In the genomic region with DNA sequence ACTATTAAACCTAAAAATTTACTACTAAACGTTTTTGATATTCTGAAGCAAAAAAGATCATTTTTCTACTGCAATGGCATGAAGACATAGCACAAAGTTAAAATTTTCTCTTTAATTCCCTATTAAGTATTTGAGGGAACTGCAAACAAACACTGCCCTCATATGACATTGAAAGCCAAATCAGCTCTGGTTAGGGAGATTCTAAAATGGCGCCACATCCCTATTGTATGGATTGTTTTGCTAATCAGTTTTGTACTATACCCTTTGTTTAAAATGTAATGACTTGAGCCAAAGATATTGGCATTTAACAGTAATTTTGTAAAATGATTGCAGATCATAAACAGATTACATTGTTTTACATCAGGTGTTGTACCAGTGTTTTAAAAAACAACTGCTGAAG, we compare ENCODE assay signal across 16 cellular contexts.
DNase-seq lines count a peak whose midpoint lies in the region; ATAC-seq, FAIRE-seq and TF ChIP-seq lines count a peak whose summit lies in the region.
"Had no signal": no experiment of that assay in that cellular context is flagged by ENCODE, and none has a peak within 500 bp of the region (broad histone marks: within the 10 kb centered on the region; RNA-seq: fewer than 3 reads in every experiment).

No MANE protein-coding gene starts in this region.

- no peaks in the 10 kb centered on the region for H3K9me2 ChIP-seq in PC-3 (replicated peaks; ENCODE audit: low read length)

- H3K9ac ChIP-seq in HUES48 (ENCODE audit: low read depth, low read length) (peak overlapping the region; percentile 59), neural progenitor cell (no peak overlapping the region), PC-3 (ENCODE audit: low read length) (no peak overlapping the region)

- CTCF ChIA-PET in WTC11 (lab: Charles Lee) (interaction anchor here (0.7 to 1.4 kb wide), 2 partner anchors 13 to 560 kb away, joined by 3 read pairs; no protein-coding TSS in a partner anchor), HEK293T (lab: Yijun Ruan, JAX) (no interaction called here), PC-3 (lab: Charles Lee) (no interaction called here)

- ATAC-seq in WTC11 (no peak), PC-3 (no peak)
- ATAC-seq: A549, Right ventricle myocardium inferior, T-cell had no signal

- no peak overlapping the region for H3K4me2 ChIP-seq in neural progenitor cell
- H3K4me2 ChIP-seq in PC-3 (ENCODE audit: low read length), result no peak overlapping the region
- H3K4me2 ChIP-seq: A549 had no signal

- no peaks in the 10 kb centered on the region for H3K9me3 Mint-ChIP-seq in WTC11
- H3K9me3 Mint-ChIP-seq in neural progenitor cell, result no peaks in the 10 kb centered on the region
- H3K9me3 Mint-ChIP-seq: T-cell had no signal

- intact Hi-C loops in PC-3 (cut with micrococcal nuclease), result no loop called here

- H3K4me3 ChIP-seq in GM06990 (replicated peaks; ENCODE audit: low read depth, low read length) (peak overlapping the region; percentile 59), HUES48 (ENCODE audit: low read depth, low read length) (peak overlapping the region; percentile 38), neural progenitor cell (no peak overlapping the region), PC-3 (ENCODE audit: low read length) (no peak overlapping the region)
- H3K4me3 ChIP-seq: A549 had no signal

- H3K79me2 ChIP-seq in neural progenitor cell (ENCODE audit: low read depth), result no peaks in the 10 kb centered on the region
- no peaks in the 10 kb centered on the region for H3K79me2 ChIP-seq in PC-3 (ENCODE audit: low read length)

- no peaks in the 10 kb centered on the region for H3K27me3 Mint-ChIP-seq in WTC11 (ENCODE audit: low read depth)
- H3K27me3 Mint-ChIP-seq in neural progenitor cell (ENCODE audit: insufficient read depth, low read depth), result peaks cover 2% of the 10 kb centered on the region

- H3K27ac ChIP-seq in HUES48 (ENCODE audit: low read depth, low read length) (peak overlapping the region; percentile 98), neural progenitor cell (no peak overlapping the region), PC-3 (ENCODE audit: low read length) (no peak overlapping the region)
- H3K27ac ChIP-seq: A549 had no signal

- TF ChIP-seq POLR2A in H54 (IDR thresholded peaks at IDR 0.05; ENCODE audit: low read depth, low read length), result no peak

- H3K27ac Mint-ChIP-seq in WTC11, result peak overlapping the region; percentile 99
- no peak overlapping the region for H3K27ac Mint-ChIP-seq in neural progenitor cell

- H3K4me1 Mint-ChIP-seq in WTC11 (peaks cover 84% of the 10 kb centered on the region), neural progenitor cell (peaks cover 8% of the 10 kb centered on the region)

- H3K9me3 ChIP-seq in HUES48 (ENCODE audit: control insufficient read depth, insufficient read depth, low read length), result no peaks in the 10 kb centered on the region
- H3K9me3 ChIP-seq in neural progenitor cell (ENCODE audit: low read depth), result no peaks in the 10 kb centered on the region
- no peaks in the 10 kb centered on the region for H3K9me3 ChIP-seq in PC-3 (ENCODE audit: low read length)
- H3K9me3 ChIP-seq: A549 had no signal

- H2AFZ ChIP-seq in neural progenitor cell (replicated peaks) (peak overlapping the region; percentile 98), PC-3 (ENCODE audit: low read length) (no peak overlapping the region)

- POLR2A ChIA-PET in WTC11 (lab: Charles Lee), result interaction anchor here (1.3 kb wide), 1 partner anchor 56 kb away, joined by 4 read pairs; no protein-coding TSS in a partner anchor
- POLR2A ChIA-PET in HEK293T (lab: Yijun Ruan, JAX), result no interaction called here
- POLR2A ChIA-PET in PC-3 (lab: Charles Lee; ENCODE audit: unreplicated experiment), result no interaction called here

- H3K27me3 ChIP-seq in GM06990 (replicated peaks; ENCODE audit: control insufficient read depth, insufficient read depth, low read length) (no peaks in the 10 kb centered on the region), HUES48 (ENCODE audit: control insufficient read depth, insufficient read depth, low read length) (no peaks in the 10 kb centered on the region), neural progenitor cell (no peaks in the 10 kb centered on the region), PC-3 (ENCODE audit: low read length) (peaks cover 96% of the 10 kb centered on the region)

- H3F3A ChIP-seq in neural progenitor cell (ENCODE audit: low read depth) (no peaks in the 10 kb centered on the region), PC-3 (ENCODE audit: low read length, unreplicated experiment) (no peaks in the 10 kb centered on the region)

- H3K36me3 ChIP-seq in GM06990 (ENCODE audit: control insufficient read depth, insufficient read depth, low read length) (peaks cover 1% of the 10 kb centered on the region; the same call in 1 of the 2 replicates), HUES48 (ENCODE audit: control insufficient read depth, insufficient read depth, low read length) (peaks cover 78% of the 10 kb centered on the region), neural progenitor cell (no peaks in the 10 kb centered on the region), PC-3 (ENCODE audit: low read depth, low read length) (no peaks in the 10 kb centered on the region)

- peak; percentile 25 for DNase-seq in GM06990 (ENCODE audit: extremely low read depth, insufficient read length)
- no peak for DNase-seq in WTC11 (ENCODE audit: low spot score)
- DNase-seq in neural progenitor cell (ENCODE audit: low spot score), result no peak
- DNase-seq in H54 (ENCODE audit: insufficient read length, low spot score), result no peak
- DNase-seq in cerebellar cortex (ENCODE audit: low spot score), result no peak
- no peak for DNase-seq in HEK293T (ENCODE audit: extremely low spot score)
- DNase-seq in PC-3, result no peak
- DNase-seq: Calu3, DMS79 treated with DMSO at 0.1 percent for 48 hours, NCI-H1092, NCI-H345, NCI-H69, T-cell had no signal

- H3K4me1 ChIP-seq in HUES48 (ENCODE audit: control insufficient read depth, insufficient read depth, low read length), result peaks cover 66% of the 10 kb centered on the region
- peaks cover 22% of the 10 kb centered on the region for H3K4me1 ChIP-seq in neural progenitor cell
- no peaks in the 10 kb centered on the region for H3K4me1 ChIP-seq in PC-3 (ENCODE audit: insufficient read depth, low read length)
- H3K4me1 ChIP-seq: A549 had no signal

- no peak for TF ChIP-seq CTCF in GM06990 (IDR thresholded peaks at IDR 0.05; ENCODE audit: insufficient read depth, low read length, poor library complexity, severe bottlenecking)
- TF ChIP-seq CTCF in WTC11 (IDR thresholded peaks at IDR 0.05), result no peak
- TF ChIP-seq CTCF in neural progenitor cell (IDR thresholded peaks at IDR 0.05), result no peak
- TF ChIP-seq CTCF in PC-3 (conservative IDR thresholded peaks at IDR 0.05; ENCODE audit: low read depth, low read length), result no peak

- BruUV-seq in PC-3 (replicated peaks; lab: Mats Ljungman, UMichigan), result no TSS peak

- H3K36me3 Mint-ChIP-seq in WTC11 (peaks cover 54% of the 10 kb centered on the region), neural progenitor cell (no peaks in the 10 kb centered on the region)
- H3K36me3 Mint-ChIP-seq: T-cell had no signal

- FAIRE-seq in H54 (lab: Jason Lieb, UNC), result no peak
- FAIRE-seq: A549 had no signal

- H3K4me3 Mint-ChIP-seq in WTC11 (peak overlapping the region; percentile 51), neural progenitor cell (no peak overlapping the region)

- H4K20me1 ChIP-seq in neural progenitor cell (ENCODE audit: low read depth) (no peaks in the 10 kb centered on the region), PC-3 (ENCODE audit: low read length) (no peaks in the 10 kb centered on the region)

TF ChIP-seq in WTC11, 78 proteins besides CTCF, POLR2A, EP300 and RAD21 (continues in another document):
- no peak for TF ChIP-seq JUN (CRISPR knock-in tag; IDR thresholded peaks at IDR 0.05)
- TF ChIP-seq, protein P1, sequence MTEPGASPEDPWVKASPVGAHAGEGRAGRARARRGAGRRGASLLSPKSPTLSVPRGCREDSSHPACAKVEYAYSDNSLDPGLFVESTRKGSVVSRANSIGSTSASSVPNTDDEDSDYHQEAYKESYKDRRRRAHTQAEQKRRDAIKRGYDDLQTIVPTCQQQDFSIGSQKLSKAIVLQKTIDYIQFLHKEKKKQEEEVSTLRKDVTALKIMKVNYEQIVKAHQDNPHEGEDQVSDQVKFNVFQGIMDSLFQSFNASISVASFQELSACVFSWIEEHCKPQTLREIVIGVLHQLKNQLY (CRISPR knock-in tag; IDR thresholded peaks at IDR 0.05), result no peak

TF ChIP-seq in HEK293T, 16 proteins besides CTCF, POLR2A, EP300 and RAD21:
- no peak for TF ChIP-seq FOXA1 (IDR thresholded peaks at IDR 0.05)
- TF ChIP-seq ELF4 (IDR thresholded peaks at IDR 0.05), result no peak
- TF ChIP-seq SP1 (IDR thresholded peaks at IDR 0.05), result no peak
- TF ChIP-seq SUZ12 (IDR thresholded peaks at IDR 0.05), result no peak
- no peak for TF ChIP-seq NFRKB (IDR thresholded peaks at IDR 0.05)
- TF ChIP-seq, protein P2, sequence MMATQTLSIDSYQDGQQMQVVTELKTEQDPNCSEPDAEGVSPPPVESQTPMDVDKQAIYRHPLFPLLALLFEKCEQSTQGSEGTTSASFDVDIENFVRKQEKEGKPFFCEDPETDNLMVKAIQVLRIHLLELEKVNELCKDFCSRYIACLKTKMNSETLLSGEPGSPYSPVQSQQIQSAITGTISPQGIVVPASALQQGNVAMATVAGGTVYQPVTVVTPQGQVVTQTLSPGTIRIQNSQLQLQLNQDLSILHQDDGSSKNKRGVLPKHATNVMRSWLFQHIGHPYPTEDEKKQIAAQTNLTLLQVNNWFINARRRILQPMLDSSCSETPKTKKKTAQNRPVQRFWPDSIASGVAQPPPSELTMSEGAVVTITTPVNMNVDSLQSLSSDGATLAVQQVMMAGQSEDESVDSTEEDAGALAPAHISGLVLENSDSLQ (IDR thresholded peaks at IDR 0.05), result no peak
- no peak for TF ChIP-seq ARNT (IDR thresholded peaks at IDR 0.05)
- no peak for TF ChIP-seq HDGF (IDR thresholded peaks at IDR 0.05; ENCODE audit: borderline replicate concordance)
- TF ChIP-seq BHLHE40 (IDR thresholded peaks at IDR 0.05; ENCODE audit: borderline replicate concordance), result no peak
TF ChIP-seq in HEK293T: peak in this region for 0.

Comparison
In these comparisons a context has a peak if more than half of its experiments do, and no peak if none do; other contexts are left out.
1. H3K4me3 ChIP-seq: peak in GM06990 (single experiment) and HUES48 (single experiment); none in neural progenitor cell (single experiment) and PC-3 (single experiment).